In the genomic region with DNA sequence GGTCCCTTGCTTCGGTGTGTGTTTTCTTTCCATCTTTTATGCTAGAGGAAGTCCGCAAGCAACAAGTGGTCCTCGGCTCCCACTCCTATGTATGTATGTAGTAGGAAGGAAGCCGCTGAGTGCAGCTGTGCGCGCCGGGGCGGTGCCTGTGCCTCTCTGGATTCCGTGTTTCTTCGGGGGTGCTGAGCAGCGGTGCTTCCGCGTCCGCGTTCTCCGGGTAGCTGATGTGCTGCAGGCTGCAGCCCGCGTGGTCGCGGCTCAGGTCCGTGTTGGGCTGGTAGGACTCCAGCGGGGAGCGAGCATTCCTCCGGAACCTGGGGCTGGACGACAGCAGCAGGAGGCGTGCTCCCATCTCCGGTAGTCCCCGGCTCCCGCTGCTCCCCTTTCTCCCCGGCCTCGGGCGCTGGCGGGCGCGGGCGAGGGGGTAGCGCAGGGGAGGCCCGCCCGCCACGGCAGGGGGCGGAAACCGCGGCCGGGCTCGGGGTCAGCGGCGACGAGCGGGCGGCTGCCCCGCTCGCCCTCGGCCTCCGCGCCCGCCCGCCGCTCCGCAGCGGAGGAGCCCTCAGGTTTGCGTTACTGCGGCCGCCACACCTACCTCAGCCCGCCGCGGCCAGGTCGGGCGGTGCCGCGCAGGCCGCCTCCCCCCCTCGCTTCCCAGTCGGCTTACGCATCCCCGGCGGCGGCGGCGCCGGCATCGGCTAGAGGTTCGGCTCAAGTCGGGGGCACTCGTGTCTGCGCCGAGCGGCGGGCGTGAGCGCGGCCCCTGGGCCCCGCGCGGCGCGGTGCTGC, we compare ENCODE assay signal across 1 cellular context.
TF ChIP-seq lines count a peak whose summit lies in the region.

No MANE protein-coding gene starts in this region.

TF ChIP-seq in K562, 482 proteins besides CTCF, POLR2A, EP300 and RAD21 (continued from another document and continues in another):
- TF ChIP-seq, protein P1, sequence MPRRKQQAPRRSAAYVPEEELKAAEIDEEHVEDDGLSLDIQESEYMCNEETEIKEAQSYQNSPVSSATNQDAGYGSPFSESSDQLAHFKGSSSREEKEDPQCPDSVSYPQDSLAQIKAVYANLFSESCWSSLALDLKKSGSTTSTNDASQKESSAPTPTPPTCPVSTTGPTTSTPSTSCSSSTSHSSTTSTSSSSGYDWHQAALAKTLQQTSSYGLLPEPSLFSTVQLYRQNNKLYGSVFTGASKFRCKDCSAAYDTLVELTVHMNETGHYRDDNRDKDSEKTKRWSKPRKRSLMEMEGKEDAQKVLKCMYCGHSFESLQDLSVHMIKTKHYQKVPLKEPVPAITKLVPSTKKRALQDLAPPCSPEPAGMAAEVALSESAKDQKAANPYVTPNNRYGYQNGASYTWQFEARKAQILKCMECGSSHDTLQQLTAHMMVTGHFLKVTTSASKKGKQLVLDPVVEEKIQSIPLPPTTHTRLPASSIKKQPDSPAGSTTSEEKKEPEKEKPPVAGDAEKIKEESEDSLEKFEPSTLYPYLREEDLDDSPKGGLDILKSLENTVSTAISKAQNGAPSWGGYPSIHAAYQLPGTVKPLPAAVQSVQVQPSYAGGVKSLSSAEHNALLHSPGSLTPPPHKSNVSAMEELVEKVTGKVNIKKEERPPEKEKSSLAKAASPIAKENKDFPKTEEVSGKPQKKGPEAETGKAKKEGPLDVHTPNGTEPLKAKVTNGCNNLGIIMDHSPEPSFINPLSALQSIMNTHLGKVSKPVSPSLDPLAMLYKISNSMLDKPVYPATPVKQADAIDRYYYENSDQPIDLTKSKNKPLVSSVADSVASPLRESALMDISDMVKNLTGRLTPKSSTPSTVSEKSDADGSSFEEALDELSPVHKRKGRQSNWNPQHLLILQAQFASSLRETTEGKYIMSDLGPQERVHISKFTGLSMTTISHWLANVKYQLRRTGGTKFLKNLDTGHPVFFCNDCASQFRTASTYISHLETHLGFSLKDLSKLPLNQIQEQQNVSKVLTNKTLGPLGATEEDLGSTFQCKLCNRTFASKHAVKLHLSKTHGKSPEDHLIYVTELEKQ (CRISPR knock-in tag; IDR thresholded peaks at IDR 0.05): no peak
- TF ChIP-seq SMAD2 (IDR thresholded peaks at IDR 0.05; ENCODE audit: low read depth, low read length) (no peak), RHOXF2B (CRISPR knock-in tag; conservative IDR thresholded peaks at IDR 0.05) (no peak), ZNF121 (CRISPR knock-in tag; conservative IDR thresholded peaks at IDR 0.05) (no peak), MTA3 (IDR thresholded peaks at IDR 0.05; ENCODE audit: borderline replicate concordance) (no peak; the same call in 1 of the 2 replicates), ZNF224 (CRISPR knock-in tag; IDR thresholded peaks at IDR 0.05) (no peak), SMARCA4 (IDR thresholded peaks at IDR 0.05) (0 out of 2 replicates have a peak, but pooled peaks have one; percentile 14), MCM5 (IDR thresholded peaks at IDR 0.05; ENCODE audit: low read depth) (no peak), ELF2 (CRISPR knock-in tag; IDR thresholded peaks at IDR 0.05) (no peak), FUS (optimal IDR thresholded peaks at IDR 0.05; ENCODE audit: low read depth, low read length) (peak; percentile 7), FIP1L1 (IDR thresholded peaks at IDR 0.05; ENCODE audit: low read depth, low read length, poor library complexity, severe bottlenecking) (no peak), GTF2F1 (IDR thresholded peaks at IDR 0.05; ENCODE audit: low read depth, low read length) (no peak), ZNF3 (CRISPR knock-in tag; IDR thresholded peaks at IDR 0.05) (no peak), PTRF (tag; IDR thresholded peaks at IDR 0.05) (no peak), HOXB6 (CRISPR knock-in tag; IDR thresholded peaks at IDR 0.05; ENCODE audit: borderline replicate concordance) (no peak), KLF13 (tag; IDR thresholded peaks at IDR 0.05; ENCODE audit: borderline replicate concordance, low read depth) (no peak), HNRNPL (IDR thresholded peaks at IDR 0.05; ENCODE audit: low read depth, low read length) (no peak), GTF2A2 (tag; IDR thresholded peaks at IDR 0.05) (no peak), SP1 (CRISPR knock-in tag; IDR thresholded peaks at IDR 0.05) (no peak), ATF7 (IDR thresholded peaks at IDR 0.05) (no peak; the same call in 1 of the 2 replicates), ZNF586 (CRISPR knock-in tag; conservative IDR thresholded peaks at IDR 0.05) (no peak), MTA1 (IDR thresholded peaks at IDR 0.05; ENCODE audit: borderline replicate concordance) (no peak), MBD2 (IDR thresholded peaks at IDR 0.05; ENCODE audit: borderline replicate concordance, low read depth) (no peak), KDM5B (IDR thresholded peaks at IDR 0.05; ENCODE audit: insufficient replicate concordance, low read depth, low read length) (peak; percentile 13), L3MBTL2 (IDR thresholded peaks at IDR 0.05) (0 out of 2 replicates have a peak, but pooled peaks have one; percentile 34), ZNF175 (CRISPR knock-in tag; IDR thresholded peaks at IDR 0.05; ENCODE audit: low read depth) (no peak), SIRT6 (IDR thresholded peaks at IDR 0.05; ENCODE audit: low read depth, low read length) (no peak), ZNF384 (IDR thresholded peaks at IDR 0.05; ENCODE audit: low read depth, low read length) (no peak), KDM4B (IDR thresholded peaks at IDR 0.05; ENCODE audit: borderline replicate concordance in 2 of 2, low read depth in 1 of 2) (no peak), TAF9B (IDR thresholded peaks at IDR 0.05; ENCODE audit: partially characterized antibody) (no peak), SAP30 (IDR thresholded peaks at IDR 0.05; ENCODE audit: borderline replicate concordance, insufficient read depth, low read depth, low read length, poor library complexity, severe bottlenecking) (peak; percentile 89), XRCC5 (IDR thresholded peaks at IDR 0.05; ENCODE audit: low read depth, low read length) (no peak), POLR2AphosphoS5 (IDR thresholded peaks at IDR 0.05; ENCODE audit: control insufficient read depth, insufficient read depth, low read depth, low read length) (no peak), KLF1 (tag; IDR thresholded peaks at IDR 0.05) (no peak), ZNF133 (CRISPR knock-in tag; IDR thresholded peaks at IDR 0.05) (no peak), SIN3B (IDR thresholded peaks at IDR 0.05; ENCODE audit: low read depth) (peak; percentile 61), ZNF77 (CRISPR knock-in tag; IDR thresholded peaks at IDR 0.05) (no peak)
- TF ChIP-seq, protein P2, sequence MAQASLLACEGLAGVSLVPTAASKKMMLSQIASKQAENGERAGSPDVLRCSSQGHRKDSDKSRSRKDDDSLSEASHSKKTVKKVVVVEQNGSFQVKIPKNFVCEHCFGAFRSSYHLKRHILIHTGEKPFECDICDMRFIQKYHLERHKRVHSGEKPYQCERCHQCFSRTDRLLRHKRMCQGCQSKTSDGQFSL (CRISPR knock-in tag; IDR thresholded peaks at IDR 0.05): peak; percentile 66
- TF ChIP-seq, protein P2 (tag; IDR thresholded peaks at IDR 0.05): peak in 1 of 2 experiments; percentile 56; a peak in 1 of 4 replicates
- TF ChIP-seq, protein P3, sequence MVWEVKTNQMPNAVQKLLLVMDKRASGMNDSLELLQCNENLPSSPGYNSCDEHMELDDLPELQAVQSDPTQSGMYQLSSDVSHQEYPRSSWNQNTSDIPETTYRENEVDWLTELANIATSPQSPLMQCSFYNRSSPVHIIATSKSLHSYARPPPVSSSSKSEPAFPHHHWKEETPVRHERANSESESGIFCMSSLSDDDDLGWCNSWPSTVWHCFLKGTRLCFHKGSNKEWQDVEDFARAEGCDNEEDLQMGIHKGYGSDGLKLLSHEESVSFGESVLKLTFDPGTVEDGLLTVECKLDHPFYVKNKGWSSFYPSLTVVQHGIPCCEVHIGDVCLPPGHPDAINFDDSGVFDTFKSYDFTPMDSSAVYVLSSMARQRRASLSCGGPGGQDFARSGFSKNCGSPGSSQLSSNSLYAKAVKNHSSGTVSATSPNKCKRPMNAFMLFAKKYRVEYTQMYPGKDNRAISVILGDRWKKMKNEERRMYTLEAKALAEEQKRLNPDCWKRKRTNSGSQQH (CRISPR knock-in tag; IDR thresholded peaks at IDR 0.05): no peak
- TF ChIP-seq, protein P4, sequence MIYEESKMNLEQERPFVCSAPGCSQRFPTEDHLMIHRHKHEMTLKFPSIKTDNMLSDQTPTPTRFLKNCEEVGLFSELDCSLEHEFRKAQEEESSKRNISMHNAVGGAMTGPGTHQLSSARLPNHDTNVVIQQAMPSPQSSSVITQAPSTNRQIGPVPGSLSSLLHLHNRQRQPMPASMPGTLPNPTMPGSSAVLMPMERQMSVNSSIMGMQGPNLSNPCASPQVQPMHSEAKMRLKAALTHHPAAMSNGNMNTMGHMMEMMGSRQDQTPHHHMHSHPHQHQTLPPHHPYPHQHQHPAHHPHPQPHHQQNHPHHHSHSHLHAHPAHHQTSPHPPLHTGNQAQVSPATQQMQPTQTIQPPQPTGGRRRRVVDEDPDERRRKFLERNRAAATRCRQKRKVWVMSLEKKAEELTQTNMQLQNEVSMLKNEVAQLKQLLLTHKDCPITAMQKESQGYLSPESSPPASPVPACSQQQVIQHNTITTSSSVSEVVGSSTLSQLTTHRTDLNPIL (CRISPR knock-in tag; IDR thresholded peaks at IDR 0.05): no peak
- TF ChIP-seq, protein P5, sequence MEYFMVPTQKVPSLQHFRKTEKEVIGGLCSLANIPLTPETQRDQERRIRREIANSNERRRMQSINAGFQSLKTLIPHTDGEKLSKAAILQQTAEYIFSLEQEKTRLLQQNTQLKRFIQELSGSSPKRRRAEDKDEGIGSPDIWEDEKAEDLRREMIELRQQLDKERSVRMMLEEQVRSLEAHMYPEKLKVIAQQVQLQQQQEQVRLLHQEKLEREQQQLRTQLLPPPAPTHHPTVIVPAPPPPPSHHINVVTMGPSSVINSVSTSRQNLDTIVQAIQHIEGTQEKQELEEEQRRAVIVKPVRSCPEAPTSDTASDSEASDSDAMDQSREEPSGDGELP (CRISPR knock-in tag; IDR thresholded peaks at IDR 0.05; ENCODE audit: borderline replicate concordance): peak; percentile 61; the same call in 1 of the 2 replicates
- TF ChIP-seq, protein P6, sequence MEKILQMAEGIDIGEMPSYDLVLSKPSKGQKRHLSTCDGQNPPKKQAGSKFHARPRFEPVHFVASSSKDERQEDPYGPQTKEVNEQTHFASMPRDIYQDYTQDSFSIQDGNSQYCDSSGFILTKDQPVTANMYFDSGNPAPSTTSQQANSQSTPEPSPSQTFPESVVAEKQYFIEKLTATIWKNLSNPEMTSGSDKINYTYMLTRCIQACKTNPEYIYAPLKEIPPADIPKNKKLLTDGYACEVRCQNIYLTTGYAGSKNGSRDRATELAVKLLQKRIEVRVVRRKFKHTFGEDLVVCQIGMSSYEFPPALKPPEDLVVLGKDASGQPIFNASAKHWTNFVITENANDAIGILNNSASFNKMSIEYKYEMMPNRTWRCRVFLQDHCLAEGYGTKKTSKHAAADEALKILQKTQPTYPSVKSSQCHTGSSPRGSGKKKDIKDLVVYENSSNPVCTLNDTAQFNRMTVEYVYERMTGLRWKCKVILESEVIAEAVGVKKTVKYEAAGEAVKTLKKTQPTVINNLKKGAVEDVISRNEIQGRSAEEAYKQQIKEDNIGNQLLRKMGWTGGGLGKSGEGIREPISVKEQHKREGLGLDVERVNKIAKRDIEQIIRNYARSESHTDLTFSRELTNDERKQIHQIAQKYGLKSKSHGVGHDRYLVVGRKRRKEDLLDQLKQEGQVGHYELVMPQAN (IDR thresholded peaks at IDR 0.05; ENCODE audit: borderline replicate concordance): peak; percentile 46; the same call in 1 of the 2 replicates
- TF ChIP-seq, protein P7, sequence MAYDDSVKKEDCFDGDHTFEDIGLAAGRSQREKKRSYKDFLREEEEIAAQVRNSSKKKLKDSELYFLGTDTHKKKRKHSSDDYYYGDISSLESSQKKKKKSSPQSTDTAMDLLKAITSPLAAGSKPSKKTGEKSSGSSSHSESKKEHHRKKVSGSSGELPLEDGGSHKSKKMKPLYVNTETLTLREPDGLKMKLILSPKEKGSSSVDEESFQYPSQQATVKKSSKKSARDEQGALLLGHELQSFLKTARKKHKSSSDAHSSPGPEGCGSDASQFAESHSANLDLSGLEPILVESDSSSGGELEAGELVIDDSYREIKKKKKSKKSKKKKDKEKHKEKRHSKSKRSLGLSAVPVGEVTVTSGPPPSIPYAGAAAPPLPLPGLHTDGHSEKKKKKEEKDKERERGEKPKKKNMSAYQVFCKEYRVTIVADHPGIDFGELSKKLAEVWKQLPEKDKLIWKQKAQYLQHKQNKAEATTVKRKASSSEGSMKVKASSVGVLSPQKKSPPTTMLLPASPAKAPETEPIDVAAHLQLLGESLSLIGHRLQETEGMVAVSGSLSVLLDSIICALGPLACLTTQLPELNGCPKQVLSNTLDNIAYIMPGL (CRISPR knock-in tag; IDR thresholded peaks at IDR 0.05): no peak
- TF ChIP-seq, protein P8, sequence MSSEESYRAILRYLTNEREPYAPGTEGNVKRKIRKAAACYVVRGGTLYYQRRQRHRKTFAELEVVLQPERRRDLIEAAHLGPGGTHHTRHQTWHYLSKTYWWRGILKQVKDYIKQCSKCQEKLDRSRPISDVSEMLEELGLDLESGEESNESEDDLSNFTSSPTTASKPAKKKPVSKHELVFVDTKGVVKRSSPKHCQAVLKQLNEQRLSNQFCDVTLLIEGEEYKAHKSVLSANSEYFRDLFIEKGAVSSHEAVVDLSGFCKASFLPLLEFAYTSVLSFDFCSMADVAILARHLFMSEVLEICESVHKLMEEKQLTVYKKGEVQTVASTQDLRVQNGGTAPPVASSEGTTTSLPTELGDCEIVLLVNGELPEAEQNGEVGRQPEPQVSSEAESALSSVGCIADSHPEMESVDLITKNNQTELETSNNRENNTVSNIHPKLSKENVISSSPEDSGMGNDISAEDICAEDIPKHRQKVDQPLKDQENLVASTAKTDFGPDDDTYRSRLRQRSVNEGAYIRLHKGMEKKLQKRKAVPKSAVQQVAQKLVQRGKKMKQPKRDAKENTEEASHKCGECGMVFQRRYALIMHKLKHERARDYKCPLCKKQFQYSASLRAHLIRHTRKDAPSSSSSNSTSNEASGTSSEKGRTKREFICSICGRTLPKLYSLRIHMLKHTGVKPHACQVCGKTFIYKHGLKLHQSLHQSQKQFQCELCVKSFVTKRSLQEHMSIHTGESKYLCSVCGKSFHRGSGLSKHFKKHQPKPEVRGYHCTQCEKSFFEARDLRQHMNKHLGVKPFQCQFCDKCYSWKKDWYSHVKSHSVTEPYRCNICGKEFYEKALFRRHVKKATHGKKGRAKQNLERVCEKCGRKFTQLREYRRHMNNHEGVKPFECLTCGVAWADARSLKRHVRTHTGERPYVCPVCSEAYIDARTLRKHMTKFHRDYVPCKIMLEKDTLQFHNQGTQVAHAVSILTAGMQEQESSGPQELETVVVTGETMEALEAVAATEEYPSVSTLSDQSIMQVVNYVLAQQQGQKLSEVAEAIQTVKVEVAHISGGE (CRISPR knock-in tag; IDR thresholded peaks at IDR 0.05): no peak; a peak in 1 of 6 replicates
